Comparison of ENCODE assay signal across 1 cellular context in the genomic region with DNA sequence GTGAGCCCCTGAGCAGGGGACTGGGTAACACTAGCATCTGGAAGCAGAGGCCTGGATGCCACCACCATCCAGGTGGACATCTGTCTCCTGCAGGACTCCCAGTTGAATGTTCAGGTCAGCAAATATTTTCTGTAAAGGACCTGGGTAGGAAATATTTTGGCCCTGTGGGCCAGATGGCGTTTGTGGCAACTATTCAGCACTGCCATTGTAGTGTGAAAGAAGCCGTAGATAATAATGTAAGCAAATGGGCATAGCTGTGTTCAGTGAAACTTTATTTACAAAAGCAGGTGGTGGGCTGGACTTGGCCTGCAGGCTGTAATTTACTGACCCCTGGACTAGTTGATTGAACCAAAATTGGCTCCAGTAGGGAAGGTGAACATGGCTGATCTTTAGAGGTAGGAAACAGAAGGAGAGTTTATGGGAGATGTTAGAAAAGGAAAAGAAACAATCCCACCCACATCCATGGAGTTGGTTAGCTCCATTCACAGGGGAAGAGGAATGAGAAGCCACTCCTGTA.
TF ChIP-seq lines count a peak whose summit lies in the region.

No MANE protein-coding gene starts in this region.

TF ChIP-seq in WTC11, 78 proteins besides CTCF, POLR2A, EP300 and RAD21 (continued from another document):
- TF ChIP-seq, protein P1, sequence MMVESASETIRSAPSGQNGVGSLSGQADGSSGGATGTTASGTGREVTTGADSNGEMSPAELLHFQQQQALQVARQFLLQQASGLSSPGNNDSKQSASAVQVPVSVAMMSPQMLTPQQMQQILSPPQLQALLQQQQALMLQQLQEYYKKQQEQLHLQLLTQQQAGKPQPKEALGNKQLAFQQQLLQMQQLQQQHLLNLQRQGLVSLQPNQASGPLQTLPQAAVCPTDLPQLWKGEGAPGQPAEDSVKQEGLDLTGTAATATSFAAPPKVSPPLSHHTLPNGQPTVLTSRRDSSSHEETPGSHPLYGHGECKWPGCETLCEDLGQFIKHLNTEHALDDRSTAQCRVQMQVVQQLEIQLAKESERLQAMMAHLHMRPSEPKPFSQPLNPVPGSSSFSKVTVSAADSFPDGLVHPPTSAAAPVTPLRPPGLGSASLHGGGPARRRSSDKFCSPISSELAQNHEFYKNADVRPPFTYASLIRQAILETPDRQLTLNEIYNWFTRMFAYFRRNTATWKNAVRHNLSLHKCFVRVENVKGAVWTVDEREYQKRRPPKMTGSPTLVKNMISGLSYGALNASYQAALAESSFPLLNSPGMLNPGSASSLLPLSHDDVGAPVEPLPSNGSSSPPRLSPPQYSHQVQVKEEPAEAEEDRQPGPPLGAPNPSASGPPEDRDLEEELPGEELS (CRISPR knock-in tag; IDR thresholded peaks at IDR 0.05) = no peak
- TF ChIP-seq TEAD1 (CRISPR knock-in tag; IDR thresholded peaks at IDR 0.05) (no peak), FOXK1 (CRISPR knock-in tag; IDR thresholded peaks at IDR 0.05) (no peak), ATF3 (CRISPR knock-in tag; conservative IDR thresholded peaks at IDR 0.05) (no peak), NR1H2 (CRISPR knock-in tag; IDR thresholded peaks at IDR 0.05) (no peak), ZNF317 (CRISPR knock-in tag; IDR thresholded peaks at IDR 0.05; ENCODE audit: borderline replicate concordance, low read depth) (no peak), ESRRA (CRISPR knock-in tag; IDR thresholded peaks at IDR 0.05; ENCODE audit: borderline replicate concordance) (no peak), OVOL2 (CRISPR knock-in tag; IDR thresholded peaks at IDR 0.05; ENCODE audit: borderline replicate concordance) (no peak), TEAD4 (CRISPR knock-in tag; IDR thresholded peaks at IDR 0.05) (no peak), E2F5 (CRISPR knock-in tag; IDR thresholded peaks at IDR 0.05) (no peak), SP1 (CRISPR knock-in tag; conservative IDR thresholded peaks at IDR 0.05) (no peak), ATF2 (CRISPR knock-in tag; IDR thresholded peaks at IDR 0.05; ENCODE audit: borderline replicate concordance, low read depth) (no peak), RORB (CRISPR knock-in tag; IDR thresholded peaks at IDR 0.05) (no peak)
